27 cellular contexts compared by ENCODE assay signal in genomic region chr3:183688869-183689268, GRCh38. TPM values are rescaled to one million over a fixed set of nuclear protein-coding genes. Genes with fewer than 3 reads are reported as not detected.
DNase-seq lines count a peak whose midpoint lies in the region; ATAC-seq, FAIRE-seq and TF ChIP-seq lines count a peak whose summit lies in the region.
"Had no signal": no experiment of that assay in that cellular context is flagged by ENCODE, and none has a peak within 500 bp of the region (broad histone marks: within the 10 kb centered on the region; RNA-seq: fewer than 3 reads in every experiment).

No MANE protein-coding gene starts in this region.

- TF ChIP-seq RAD21 in HepG2 (CRISPR knock-in tag; IDR thresholded peaks at IDR 0.05): no peak

- FAIRE-seq in bronchial epithelial cell (lab: Jason Lieb, UNC) (no peak), HepG2 (lab: Jason Lieb, UNC) (no peak)
- FAIRE-seq: D721Med had no signal

- no peaks in the 10 kb centered on the region for H3K36me3 ChIP-seq in bronchial epithelial cell (ENCODE audit: control insufficient read depth, insufficient read depth, low read length)
- no peaks in the 10 kb centered on the region for H3K36me3 ChIP-seq in HepG2 (replicated peaks in 1 of 2; ENCODE audit: control insufficient read depth in 1 of 2, insufficient read depth in 2 of 2, low read length in 2 of 2)
- H3K36me3 ChIP-seq: esophagus squamous epithelium, heart left ventricle, Peyer's patch, upper lobe of left lung had no signal

- WGBS in HepG2 (ENCODE audit: low lambda C conversion rate): 60% methylated on average over 4 of the region's 4 CpGs

- ATAC-seq in HepG2: no peak
- ATAC-seq in HG03520 (IDR thresholded peaks at IDR 0.05; ENCODE audit: unreplicated experiment): no peak
- ATAC-seq in GM18505 (IDR thresholded peaks at IDR 0.05; ENCODE audit: unreplicated experiment): no peak
- ATAC-seq: activated naive CD4-positive, alpha-beta T cell treated with anti-CD3 and anti-CD28 coated beads, Interleukin-2, amount 50 U/mL, for 72 hours; heart left ventricle; left colon; natural killer cell; right cardiac atrium; stimulated activated naive CD8-positive, alpha-beta T cell treated with anti-CD3 and anti-CD28 coated beads, Interleukin-15, amount 100 ng/mL, for 72 hours had no signal

- intact Hi-C loops in HepG2 (cut with micrococcal nuclease; ENCODE audit: unreplicated experiment): no loop called here

- TF ChIP-seq EP300 in HepG2 (IDR thresholded peaks at IDR 0.05; ENCODE audit: low read depth in 2 of 2, low read length in 2 of 2) (no peak), HepG2 (CRISPR knock-in tag; IDR thresholded peaks at IDR 0.05; ENCODE audit: borderline replicate concordance) (no peak)

- CTCF ChIA-PET in HepG2 (lab: Yijun Ruan, JAX; ENCODE audit: low intra/inter-chr PET ratio, low total read pairs): no interaction called here

- H3K4me3 ChIP-seq in LNCaP clone FGC (ENCODE audit: low read depth, low read length): no peak overlapping the region
- no peak overlapping the region for H3K4me3 ChIP-seq in bronchial epithelial cell (ENCODE audit: low read depth, low read length)
- H3K4me3 ChIP-seq in HepG2 (replicated peaks in 1 of 3; ENCODE audit: insufficient read depth in 1 of 3, low read depth in 2 of 3, low read length in 3 of 3): no peak overlapping the region
- H3K4me3 ChIP-seq: esophagus squamous epithelium, heart left ventricle, Peyer's patch had no signal

- H3K4me1 ChIP-seq in HepG2 (ENCODE audit: insufficient read depth, low read length): peaks cover 7% of the 10 kb centered on the region
- H3K4me1 ChIP-seq: esophagus squamous epithelium, Peyer's patch had no signal

- in situ Hi-C loops in HepG2 (cut with HindIII; ENCODE audit: extremely low pct_ligation_motif_present, low pct_unique_long_range_greater_than_20kb): no loop called here
- in situ Hi-C loops in GM13976 (cut with MboI; ENCODE audit: low sequenced_read_pairs, unreplicated experiment): no loop called here

- H3K9me3 ChIP-seq in HepG2 (ENCODE audit: low read length): no peaks in the 10 kb centered on the region
- H3K9me3 ChIP-seq: esophagus squamous epithelium, heart left ventricle, Peyer's patch, upper lobe of left lung had no signal

- H2AFZ ChIP-seq in HepG2 (ENCODE audit: low read length): no peak overlapping the region

- no peak overlapping the region for H3K9ac ChIP-seq in HepG2 (ENCODE audit: insufficient read depth, low read depth, low read length)

- no peaks in the 10 kb centered on the region for H3K79me2 ChIP-seq in HepG2 (ENCODE audit: insufficient read depth, low read length)

- no peaks in the 10 kb centered on the region for H4K20me1 ChIP-seq in HepG2 (ENCODE audit: insufficient read depth, low read length)

- H3K27me3 ChIP-seq in bronchial epithelial cell (ENCODE audit: control insufficient read depth, insufficient read depth, low read length) (no peaks in the 10 kb centered on the region), HepG2 (ENCODE audit: control insufficient read depth in 1 of 2, insufficient read depth in 2 of 2, low read length in 2 of 2) (no peaks in the 10 kb centered on the region)
- H3K27me3 ChIP-seq: esophagus squamous epithelium, heart left ventricle, Peyer's patch, upper lobe of left lung had no signal

- peak; percentile 40 for DNase-seq in DMS53 (lab: John Stamatoyannopoulos, UW)
- DNase-seq in DMS53 treated with DMSO at 0.1 percent for 48 hours (lab: John Stamatoyannopoulos, UW; ENCODE audit: unreplicated experiment): no peak
- peak; percentile 79 for DNase-seq in LNCaP clone FGC (ENCODE audit: low read depth)
- peak; percentile 67 for DNase-seq in bronchial epithelial cell (ENCODE audit: low read depth)
- no peak for DNase-seq in HepG2 (ENCODE audit: low spot score)
- DNase-seq in GM13976 (ENCODE audit: low spot score): no peak
- DNase-seq: 8988T; activated CD4-positive, alpha-beta T cell treated with anti-CD3 and anti-CD28 coated beads, Interleukin-2, amount 10 ng/mL, durations not matched to agents 7 days and 5 days; C1 segment of cervical spinal cord; effector CD8-positive, alpha-beta T cell; esophagus squamous epithelium; H7; heart left ventricle; left colon; natural killer cell; NCI-H1930; NCI-H2227 treated with DMSO at 0.1 percent for 48 hours; Peyer's patch; right cardiac atrium; stimulated activated CD4-positive, alpha-beta T cell treated with anti-CD3 and anti-CD28 coated beads, Interleukin-12 subunit alpha, Interleukin-12 subunit beta, amount 100 ng/mL, for 4 hours; stimulated activated naive CD8-positive, alpha-beta T cell treated with anti-CD3 and anti-CD28 coated beads, Interleukin-15, amount 100 ng/mL, for 72 hours; T-helper 2 cell; upper lobe of left lung had no signal

- BruUV-seq in HepG2 (replicated peaks; lab: Mats Ljungman, UMichigan): no TSS peak

- TF ChIP-seq POLR2A in HepG2 (IDR thresholded peaks at IDR 0.05; ENCODE audit: insufficient read depth in 1 of 2, low read depth in 2 of 2, low read length in 2 of 2) (no peak), GM18505 (IDR thresholded peaks at IDR 0.05; ENCODE audit: borderline replicate concordance, extremely low read depth, insufficient read depth, insufficient read length) (no peak)

- POLR2A ChIA-PET in HepG2 (lab: Yijun Ruan, JAX): no interaction called here

- peak overlapping the region; percentile 5; the same call in 1 of the 2 replicates for H3K4me2 ChIP-seq in HepG2 (ENCODE audit: low read depth, low read length)

- no peak for TF ChIP-seq CTCF in LNCaP clone FGC (IDR thresholded peaks at IDR 0.05; ENCODE audit: control insufficient read depth, extremely low read depth, insufficient read depth)
- no peak for TF ChIP-seq CTCF in bronchial epithelial cell (IDR thresholded peaks at IDR 0.05; ENCODE audit: insufficient read depth, low read length, severe bottlenecking)
- no peak for TF ChIP-seq CTCF in HepG2 (CRISPR knock-in tag; IDR thresholded peaks at IDR 0.05)
- TF ChIP-seq CTCF in GM13976 (IDR thresholded peaks at IDR 0.05; ENCODE audit: borderline replicate concordance, control extremely low read depth, extremely low read depth, insufficient read depth, missing control alignments): no peak

- H3K27ac ChIP-seq in HepG2 (ENCODE audit: extremely low read length, insufficient read depth, low read length): no peak overlapping the region
- H3K27ac ChIP-seq: esophagus squamous epithelium, heart left ventricle, Peyer's patch had no signal

TF ChIP-seq in HepG2, 621 proteins besides CTCF, POLR2A, EP300 and RAD21 (continues in another document):
- TF ChIP-seq MAFK (conservative IDR thresholded peaks at IDR 0.05 in 1 of 2, IDR thresholded peaks at IDR 0.05 in 1 of 2; ENCODE audit: low read length in 2 of 2) (peak; percentile 75 to 85), MAFF (IDR thresholded peaks at IDR 0.05; ENCODE audit: low read depth, low read length) (peak; percentile 81), NFE2L2 (IDR thresholded peaks at IDR 0.05; ENCODE audit: low read length) (peak; percentile 92)

RNA-seq across cellular contexts. Expression of gene YEATS2, which starts 8.7 kb away (rescaled TPM):
- 18.2 and 19.7 TPM in 2 replicates for total RNA-seq in bronchial epithelial cell
- total RNA-seq in HepG2 (2016; rRNA removed; fragmentation: Illumina TruSeq; extraction: Trizol): 16.0 and 18.6 TPM in 2 replicates
- total RNA-seq in HepG2 (2016; cell fraction: cytosol; rRNA removed; fragmentation: Illumina TruSeq; extraction: Trizol; ENCODE audit: low read depth): 19.5 and 20.6 TPM in 2 replicates
- total RNA-seq in HepG2 (2016; cell fraction: insoluble cytoplasmic fraction; rRNA removed; fragmentation: Illumina TruSeq; extraction: Trizol): 15.9 and 18.0 TPM in 2 replicates
- total RNA-seq in HepG2 (2016; cell fraction: membrane; rRNA removed; fragmentation: Illumina TruSeq; extraction: Trizol): 14.2 and 15.9 TPM in 2 replicates
- 19.0 and 21.4 TPM in 2 replicates for total RNA-seq in HepG2 (2016; cell fraction: nucleus; rRNA removed; fragmentation: Illumina TruSeq; extraction: Trizol)
- polyA plus RNA-seq in HepG2 (2011; rRNA removed): 28.4 and 33.7 TPM in 2 replicates
- polyA plus RNA-seq in HepG2 (2011; cell fraction: cytosol; rRNA removed): 21.7 and 23.4 TPM in 2 replicates
- 31.5 and 34.8 TPM in 2 replicates for polyA plus RNA-seq in HepG2 (2011; cell fraction: nucleus; rRNA removed)
- polyA plus RNA-seq in HepG2 (2012): 21.3 and 23.8 TPM in 2 replicates
- 1.2 and 1.4 TPM in 2 replicates for polyA plus RNA-seq in HepG2 (2016; cell fraction: cytosol; fragmentation: Illumina TruSeq; extraction: Trizol; ENCODE audit: low read depth)
- 11.5 and 14.0 TPM in 2 replicates for polyA plus RNA-seq in HepG2 (2016; cell fraction: insoluble cytoplasmic fraction; fragmentation: Illumina TruSeq; extraction: Trizol; ENCODE audit: low read depth)
- 3.2 and 3.9 TPM in 2 replicates for polyA plus RNA-seq in HepG2 (2016; cell fraction: membrane; fragmentation: Illumina TruSeq; extraction: Trizol; ENCODE audit: low read depth)
- 26.1 and 26.4 TPM in 2 replicates for polyA plus RNA-seq in HepG2 (2016; cell fraction: nucleus; fragmentation: Illumina TruSeq; extraction: Trizol; ENCODE audit: insufficient read depth, low read depth)
- 36.6 and 46.9 TPM in 2 replicates for polyA minus RNA-seq in HepG2 (2011; rRNA and poly(A)+ RNA removed; ENCODE audit: low replicate concordance)
- 24.4 and 26.9 TPM in 2 replicates for polyA minus RNA-seq in HepG2 (2011; cell fraction: cytosol; rRNA and poly(A)+ RNA removed)
- polyA minus RNA-seq in HepG2 (2011; cell fraction: nucleus; rRNA and poly(A)+ RNA removed): 48.4 and 51.5 TPM in 2 replicates

RNA-seq across cellular contexts. Expression of gene KLHL24, which starts 53.4 kb away (rescaled TPM):
- total RNA-seq in bronchial epithelial cell (37.0 and 63.4 TPM in 2 replicates), HepG2 (2016; rRNA removed; fragmentation: Illumina TruSeq; extraction: Trizol) (6.9 and 9.7 TPM in 2 replicates)
- 11.6 and 15.1 TPM in 2 replicates for total RNA-seq in HepG2 (2016; cell fraction: cytosol; rRNA removed; fragmentation: Illumina TruSeq; extraction: Trizol; ENCODE audit: low read depth)
- 8.5 and 8.6 TPM in 2 replicates for total RNA-seq in HepG2 (2016; cell fraction: insoluble cytoplasmic fraction; rRNA removed; fragmentation: Illumina TruSeq; extraction: Trizol)
- 9.2 and 10.3 TPM in 2 replicates for total RNA-seq in HepG2 (2016; cell fraction: membrane; rRNA removed; fragmentation: Illumina TruSeq; extraction: Trizol)
- 5.4 and 6.2 TPM in 2 replicates for total RNA-seq in HepG2 (2016; cell fraction: nucleus; rRNA removed; fragmentation: Illumina TruSeq; extraction: Trizol)
- 10.6 and 15.7 TPM in 2 replicates for polyA plus RNA-seq in HepG2 (2011; rRNA removed)
- polyA plus RNA-seq in HepG2 (2011; cell fraction: cytosol; rRNA removed): 8.3 and 9.8 TPM in 2 replicates
- 9.9 and 12.1 TPM in 2 replicates for polyA plus RNA-seq in HepG2 (2011; cell fraction: nucleus; rRNA removed)
- 13.0 and 13.1 TPM in 2 replicates for polyA plus RNA-seq in HepG2 (2012)
- polyA plus RNA-seq in HepG2 (2016; cell fraction: cytosol; fragmentation: Illumina TruSeq; extraction: Trizol; ENCODE audit: low read depth): 0.10 and 0.40 TPM in 2 replicates
- 2.8 and 3.4 TPM in 2 replicates for polyA plus RNA-seq in HepG2 (2016; cell fraction: insoluble cytoplasmic fraction; fragmentation: Illumina TruSeq; extraction: Trizol; ENCODE audit: low read depth)
- polyA plus RNA-seq in HepG2 (2016; cell fraction: membrane; fragmentation: Illumina TruSeq; extraction: Trizol; ENCODE audit: low read depth): 0.24 and 0.30 TPM in 2 replicates
- polyA plus RNA-seq in HepG2 (2016; cell fraction: nucleus; fragmentation: Illumina TruSeq; extraction: Trizol; ENCODE audit: insufficient read depth, low read depth): 3.4 and 3.9 TPM in 2 replicates
- 23.4 and 23.9 TPM in 2 replicates for polyA minus RNA-seq in HepG2 (2011; rRNA and poly(A)+ RNA removed; ENCODE audit: low replicate concordance)
- 43.8 and 44.7 TPM in 2 replicates for polyA minus RNA-seq in HepG2 (2011; cell fraction: cytosol; rRNA and poly(A)+ RNA removed)
- 41.3 and 48.2 TPM in 2 replicates for polyA minus RNA-seq in HepG2 (2011; cell fraction: nucleus; rRNA and poly(A)+ RNA removed)

Comparison
In these comparisons a context has a peak if more than half of its experiments do, and no peak if none do; other contexts are left out.
1. DNase-seq: peak in DMS53 (single experiment), LNCaP clone FGC (single experiment) and bronchial epithelial cell (single experiment); none in DMS53 treated with DMSO at 0.1 percent for 48 hours (single experiment), HepG2 (single experiment) and GM13976 (single experiment).